23 cellular contexts compared by ENCODE assay signal in genomic region chr11:44968510-44968909, GRCh38.
"Had no signal": no experiment of that assay in that cellular context is flagged by ENCODE, and none has a peak within 500 bp of the region (broad histone marks: within the 10 kb centered on the region; RNA-seq: fewer than 3 reads in every experiment).

No MANE protein-coding gene starts in this region.

- ATAC-seq: activated CD4-positive, alpha-beta T cell treated with anti-CD3 and anti-CD28 coated beads for 36 hours; activated T-cell treated with anti-CD3 and anti-CD28 coated beads, Interleukin-2, amount 50 U/mL, for 4 hours; heart left ventricle; left colon; mucosa of descending colon; right lobe of liver had no signal

- DNase-seq: activated B cell treated with CpG ODN at 0.5 μM for 24 hours; activated CD4-positive, alpha-beta T cell treated with anti-CD3 and anti-CD28 coated beads for 36 hours; activated CD4-positive, alpha-beta T cell treated with anti-CD3 and anti-CD28 coated beads, Interleukin-2, amount 50 U/mL, for 4 hours; activated CD8-positive, alpha-beta memory T cell treated with anti-CD3 and anti-CD28 coated beads, Interleukin-2, amount 50 U/mL, for 48 hours; activated naive CD4-positive, alpha-beta T cell; activated T-cell treated with anti-CD3 and anti-CD28 coated beads, Interleukin-2, amount 50 U/mL, for 4 hours; adrenal gland; brain microvascular endothelial cell; caudate nucleus; effector CD4-positive, alpha-beta T cell; heart left ventricle; islet precursor cell; left colon; mesenchymal stem cell; nephron progenitor cell; nucleus accumbens; stimulated activated CD4-positive, alpha-beta T cell treated with anti-CD3 and anti-CD28 coated beads, Interleukin-1b, Interleukin-23, amount 100 ng/mL, for 48 hours; thyroid gland had no signal

- H3K36me3 ChIP-seq: adrenal gland, ascending aorta, brain microvascular endothelial cell, heart left ventricle, right lobe of liver, thyroid gland had no signal

- H3K4me3 ChIP-seq: adrenal gland, ascending aorta, heart left ventricle, mucosa of descending colon, right lobe of liver, skin epidermis, thyroid gland had no signal

- FAIRE-seq: endometrium had no signal

- H3K27ac ChIP-seq: adrenal gland, ascending aorta, brain microvascular endothelial cell, heart left ventricle, right lobe of liver, skin epidermis, thyroid gland had no signal

- H3K4me1 ChIP-seq: adrenal gland, right lobe of liver had no signal

- H3K27me3 ChIP-seq: adrenal gland, ascending aorta, heart left ventricle, right lobe of liver, thyroid gland had no signal

- H3K9me3 ChIP-seq: adrenal gland, ascending aorta, heart left ventricle, mucosa of descending colon, right lobe of liver, thyroid gland had no signal
